Comparison of ENCODE assay signal across 8 cellular contexts in genomic region chr14:35044939-35045797, GRCh38. TPM values are rescaled to one million over a fixed set of nuclear protein-coding genes. Genes with fewer than 3 reads are reported as not detected.
DNase-seq lines count a peak whose midpoint lies in the region; FAIRE-seq and TF ChIP-seq lines count a peak whose summit lies in the region.

No MANE protein-coding gene starts in this region.

- peak overlapping the region; percentile 98 for H3K27ac ChIP-seq in RWPE1
- no peak overlapping the region for H3K27ac ChIP-seq in neuronal stem cell (replicated peaks; ENCODE audit: low read length)

- H2BK120ac ChIP-seq in neuronal stem cell (ENCODE audit: low read depth, low read length) = no peak overlapping the region

- no peak overlapping the region for H3K9ac ChIP-seq in neuronal stem cell (ENCODE audit: low read depth, low read length, poor library complexity)

- H3K4me3 ChIP-seq in epithelial cell of proximal tubule (ENCODE audit: low read depth, low read length) = peak overlapping the region; percentile 99
- H3K4me3 ChIP-seq in neuronal stem cell (ENCODE audit: low read length in 2 of 2) = peak overlapping the region; percentile 61 to 82

- TF ChIP-seq CTCF in RWPE1 (conservative IDR thresholded peaks at IDR 0.05; ENCODE audit: low read depth) (no peak), epithelial cell of proximal tubule (conservative IDR thresholded peaks at IDR 0.05; ENCODE audit: low read depth, low read length) (no peak)

- FAIRE-seq in GM18507 (lab: Jason Lieb, UNC) = peak; percentile 9

- no peaks in the 10 kb centered on the region for H3K9me3 ChIP-seq in neuronal stem cell (replicated peaks in 1 of 2; ENCODE audit: control insufficient read depth in 2 of 2, insufficient read depth in 1 of 2, low read depth in 1 of 2, low read length in 2 of 2)

- H4K91ac ChIP-seq in neuronal stem cell (ENCODE audit: low read depth, low read length, poor library complexity) = no peak overlapping the region

- H2AK5ac ChIP-seq in neuronal stem cell (ENCODE audit: low read depth, low read length) = no peak overlapping the region

- H3K36me3 ChIP-seq in neuronal stem cell (replicated peaks in 1 of 2; ENCODE audit: control insufficient read depth in 2 of 2, insufficient read depth in 2 of 2, low read length in 2 of 2) = peaks cover 0 to 16% of the 10 kb centered on the region in 2 donors

- no peak overlapping the region for H2BK15ac ChIP-seq in neuronal stem cell (ENCODE audit: low read length)

- H3K4me1 ChIP-seq in neuronal stem cell (ENCODE audit: control insufficient read depth in 2 of 2, insufficient read depth in 1 of 2, low read depth in 1 of 2, low read length in 2 of 2) = no peaks in the 10 kb centered on the region

- no peak overlapping the region for H2BK5ac ChIP-seq in neuronal stem cell (ENCODE audit: low read length)

- H3K4me2 ChIP-seq in neuronal stem cell (ENCODE audit: insufficient read depth, low read length, poor library complexity, severe bottlenecking) = peak overlapping the region; percentile 53

- H2BK12ac ChIP-seq in neuronal stem cell (ENCODE audit: low read length) = no peak overlapping the region

- H3K27me3 ChIP-seq in neuronal stem cell (ENCODE audit: control insufficient read depth in 3 of 3, insufficient read depth in 3 of 3, low read depth in 1 of 3, low read length in 3 of 3) = no peaks in the 10 kb centered on the region

- POLR2A ChIA-PET in RWPE1 (lab: Yijun Ruan, JAX; ENCODE audit: low non-redundant PET) = interaction anchor here (1.0 to 1.3 kb wide), 2 partner anchors 62 to 77 kb away, joined by 3 to 4 read pairs; partner anchors contain the start of genes PPP2R3C and SRP54

- 100% methylated on average over 1 of the region's 8 CpGs; no CpG with 5 or more reads in 1 of the 2 donors for WGBS in neuronal stem cell (ENCODE audit: extremely low coverage in 2 of 2, insufficient read length in 2 of 2, insufficient replicate concordance in 1 of 2), 2 donors

- no peak overlapping the region for H3K23ac ChIP-seq in neuronal stem cell (ENCODE audit: low read depth, low read length, poor library complexity)

- DNase-seq in GM18507 (ENCODE audit: extremely low spot score, insufficient read length, low read depth) = no peak
- peak; percentile 14 for DNase-seq in RWPE1 (ENCODE audit: low spot score)
- DNase-seq in epithelial cell of proximal tubule (ENCODE audit: low read depth) = no peak
- no peak for DNase-seq in neuronal stem cell (ENCODE audit: low spot score)
- no peak for DNase-seq in NCI-H187 (lab: John Stamatoyannopoulos, UW)
- DNase-seq in GOT3 (lab: John Stamatoyannopoulos, UW) = no peak
- DNase-seq in activated CD4-positive, alpha-beta T cell treated with anti-CD3 and anti-CD28 coated beads, Interleukin-2, amount 50 U/mL, for 4 hours = no peak
- DNase-seq in RKO (ENCODE audit: low spot score) = no peak

- no peak overlapping the region for H4K8ac ChIP-seq in neuronal stem cell (ENCODE audit: low read depth, low read length)

- H3K14ac ChIP-seq in neuronal stem cell (ENCODE audit: low read length) = no peak overlapping the region

- peak overlapping the region; percentile 86 for H2AFZ ChIP-seq in neuronal stem cell (ENCODE audit: low read length)

- no peaks in the 10 kb centered on the region for H3K79me1 ChIP-seq in neuronal stem cell (ENCODE audit: low read depth, low read length)

- H3K18ac ChIP-seq in neuronal stem cell (ENCODE audit: low read length) = no peak overlapping the region

- H3K4ac ChIP-seq in neuronal stem cell (ENCODE audit: low read length) = no peak overlapping the region

- CTCF ChIA-PET in RWPE1 (lab: Yijun Ruan, JAX) = no interaction called here

RNA-seq across cellular contexts. Expression of gene FAM177A1, which starts 0.9 kb away (rescaled TPM):
- 35.9 and 50.5 TPM in 2 replicates for total RNA-seq in epithelial cell of proximal tubule
- 45.0 TPM for polyA plus RNA-seq in neuronal stem cell (2013, experiment 1 of 2)
- 53.5 TPM for polyA plus RNA-seq in neuronal stem cell (2013, experiment 2 of 2)
